ENCODE assay signal across 9 cellular contexts in genomic region chr9:95025213-95026170, GRCh38.
DNase-seq lines count a peak whose midpoint lies in the region; ATAC-seq and TF ChIP-seq lines count a peak whose summit lies in the region.
"Had no signal": no experiment of that assay in that cellular context is flagged by ENCODE, and none has a peak within 500 bp of the region (broad histone marks: within the 10 kb centered on the region; RNA-seq: fewer than 3 reads in every experiment).

No MANE protein-coding gene starts in this region.

- H3K4me1 Mint-ChIP-seq in WTC11: peaks cover 8% of the 10 kb centered on the region

- no peaks in the 10 kb centered on the region for H3K27me3 ChIP-seq in HAP-1 (ENCODE audit: low read depth)
- H3K27me3 ChIP-seq in spleen (replicated peaks in 1 of 7): no peaks in the 10 kb centered on the region

- H3K9me3 Mint-ChIP-seq in WTC11: no peaks in the 10 kb centered on the region

- intact Hi-C loops in spleen (cut with DNase I; ENCODE audit: low total_unique reads): no loop called here

- no peak overlapping the region for H3K4me3 ChIP-seq in HAP-1
- H3K4me3 ChIP-seq in spleen: no peak overlapping the region

- H3K36me3 ChIP-seq in HAP-1 (replicated peaks) (no peaks in the 10 kb centered on the region), spleen (peaks cover 0 to 17% (median 0%) of the 10 kb centered on the region in 6 donors)

- ATAC-seq in WTC11 (peak; percentile 58; the same call in 1 of the 2 replicates), HG03159 (IDR thresholded peaks at IDR 0.05; ENCODE audit: unreplicated experiment) (no peak), GM19467 (IDR thresholded peaks at IDR 0.05; ENCODE audit: unreplicated experiment) (no peak)

- H3K4me1 ChIP-seq in HAP-1 (peaks cover 15% of the 10 kb centered on the region), spleen (peaks cover 8 to 63% (median 34%) of the 10 kb centered on the region in 6 donors)

- H3K27me3 Mint-ChIP-seq in WTC11 (ENCODE audit: low read depth): no peaks in the 10 kb centered on the region

- H3K27ac ChIP-seq in spleen: peak overlapping the region in 7 of 8 donors; percentile 23 to 84 (median 73)

- WGBS in spleen, 5 donors: 48 to 71% (median 65%) methylated on average over 13 of the region's 13 CpGs

- H3K9me3 ChIP-seq in HAP-1 (no peaks in the 10 kb centered on the region), spleen (no peaks in the 10 kb centered on the region)

- H3K36me3 Mint-ChIP-seq in WTC11: no peaks in the 10 kb centered on the region

- CTCF ChIA-PET in WTC11 (lab: Charles Lee): interaction anchor here (0.9 to 2.6 kb wide), 4 partner anchors 20 to 142 kb away, joined by 3 to 10 read pairs (median 4); no protein-coding TSS in a partner anchor

- no peak overlapping the region for H3K27ac Mint-ChIP-seq in WTC11

- DNase-seq in HAP-1 (ENCODE audit: low spot score in 2 of 2) (peak; percentile 67 to 80), WTC11 (ENCODE audit: low spot score) (no peak), iPS-NIHi7 (ENCODE audit: extremely low spot score) (peak; percentile 32), spleen (no peak), SHP77 treated with DMSO at 0.1 percent for 48 hours (lab: John Stamatoyannopoulos, UW) (no peak)
- DNase-seq in activated CD4-positive, alpha-beta T cell treated with anti-CD3 and anti-CD28 coated beads for 48 hours: no peak
- DNase-seq: foreskin melanocyte had no signal

- no peak for TF ChIP-seq CTCF in WTC11 (IDR thresholded peaks at IDR 0.05)
- TF ChIP-seq CTCF in spleen (IDR thresholded peaks at IDR 0.05 in 8 of 11, conservative IDR thresholded peaks at IDR 0.05 in 3 of 11): peak in 3 of 11 experiments; percentile 22 to 46 (median 31)

- in situ Hi-C loops in HAP-1 (cut with MboI; ENCODE audit: low sequenced_read_pairs): no loop called here

- POLR2A ChIA-PET in WTC11 (lab: Charles Lee): no interaction called here

- H3K4me3 Mint-ChIP-seq in WTC11: no peak overlapping the region

- TF ChIP-seq POLR2A in spleen (IDR thresholded peaks at IDR 0.05): no peak

TF ChIP-seq in WTC11, 78 proteins besides CTCF, POLR2A, EP300 and RAD21:
- no peak for TF ChIP-seq E2F5 (CRISPR knock-in tag; IDR thresholded peaks at IDR 0.05)
- TF ChIP-seq JAZF1 (CRISPR knock-in tag; IDR thresholded peaks at IDR 0.05): no peak
- no peak for TF ChIP-seq ZNF425 (CRISPR knock-in tag; conservative IDR thresholded peaks at IDR 0.05)
- no peak for TF ChIP-seq ETV6 (CRISPR knock-in tag; IDR thresholded peaks at IDR 0.05)
- no peak for TF ChIP-seq JUN (CRISPR knock-in tag; IDR thresholded peaks at IDR 0.05)
- TF ChIP-seq TCF7 (CRISPR knock-in tag; IDR thresholded peaks at IDR 0.05; ENCODE audit: low read depth): no peak
- TF ChIP-seq ZNF512 (CRISPR knock-in tag; IDR thresholded peaks at IDR 0.05; ENCODE audit: borderline replicate concordance): no peak

Comparison
In these comparisons a context has a peak if more than half of its experiments do, and no peak if none do; other contexts are left out.
1. DNase-seq: peak in HAP-1 (2 of 2) and iPS-NIHi7 (single experiment); none in WTC11 (single experiment), spleen (single experiment), SHP77 treated with DMSO at 0.1 percent for 48 hours (single experiment) and activated CD4-positive, alpha-beta T cell treated with anti-CD3 and anti-CD28 coated beads for 48 hours (single experiment).